In the genomic region with DNA sequence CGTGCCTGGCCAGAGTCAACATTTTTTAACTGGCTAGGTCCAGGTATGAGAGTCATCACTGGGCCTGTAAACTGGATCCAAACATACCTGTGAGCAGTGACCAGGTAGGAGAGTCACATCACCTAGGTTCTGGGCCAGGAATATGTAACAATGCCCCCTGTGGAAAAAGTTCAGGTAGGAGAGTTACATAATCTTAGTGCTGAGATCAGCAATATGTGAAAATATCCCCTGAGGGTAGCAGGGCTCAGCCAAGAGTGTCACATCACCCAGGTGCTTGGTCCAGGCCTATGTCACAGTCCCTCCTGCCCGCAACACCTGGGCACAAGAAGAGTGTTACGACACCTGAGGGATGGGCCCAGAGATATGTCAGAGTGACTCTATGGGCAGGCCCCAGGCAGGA, we compare ENCODE assay signal across 31 cellular contexts.
"Had no signal": no experiment of that assay in that cellular context is flagged by ENCODE, and none has a peak within 500 bp of the region (broad histone marks: within the 10 kb centered on the region; RNA-seq: fewer than 3 reads in every experiment).

No MANE protein-coding gene starts in this region.

- H3K27me3 ChIP-seq: neural progenitor cell, ovary, spleen, suprapubic skin, testis, tibial artery, transverse colon, upper lobe of right lung, uterus had no signal

- H2AFZ ChIP-seq: neural progenitor cell, parathyroid adenoma had no signal

- H3K4me1 ChIP-seq: neural progenitor cell, parathyroid adenoma, psoas muscle, spleen, testis, tibial artery, transverse colon, upper lobe of right lung, uterus had no signal

- H3K27ac ChIP-seq: neural progenitor cell, ovary, parathyroid adenoma, psoas muscle, spleen, suprapubic skin, testis, tibial artery, transverse colon, upper lobe of right lung, uterus had no signal

- H3K36me3 ChIP-seq: neural progenitor cell, ovary, spleen, suprapubic skin, tibial artery, transverse colon, upper lobe of right lung, uterus had no signal

- DNase-seq: natural killer cell; occipital lobe; ovary; posterior cingulate gyrus; psoas muscle; right cardiac atrium; spleen; stimulated activated CD4-positive, alpha-beta T cell treated with anti-CD3 and anti-CD28 coated beads, Interleukin-12 subunit alpha, Interleukin-12 subunit beta, amount 100 ng/mL, for 4 hours; stimulated activated CD4-positive, alpha-beta T cell treated with anti-CD3 and anti-CD28 coated beads, Interleukin-1b, Interleukin-23, amount 100 ng/mL, for 48 hours; stimulated activated CD4-positive, alpha-beta T cell treated with anti-CD3 and anti-CD28 coated beads, Interleukin-4, amount 100 ng/mL, for 1 hour; stimulated activated CD4-positive, alpha-beta T cell treated with anti-CD3 and anti-CD28 coated beads, Interleukin-4, amount 100 ng/mL, for 4 hours; stimulated activated CD8-positive, alpha-beta memory T cell treated with anti-CD3 and anti-CD28 coated beads, Interleukin-4, amount 100 ng/mL, for 48 hours; stimulated activated naive CD4-positive, alpha-beta T cell; stimulated activated naive CD8-positive, alpha-beta T cell treated with anti-CD3 and anti-CD28 coated beads, Interleukin-15, amount 100 ng/mL, for 72 hours; stimulated activated naive CD8-positive, alpha-beta T cell treated with anti-CD3 and anti-CD28 coated beads, Interleukin-15, Interleukin-2, amounts not matched to agents 100 U/mL and 50 U/mL, for 24 hours; substantia nigra; testis; tibial artery; transverse colon; upper lobe of right lung; uterus had no signal

- H3K4me3 Mint-ChIP-seq: natural killer cell; nephron; neural progenitor cell; stimulated activated memory B cell treated with anti-CD40 and anti-IgM and Interleukin-4, amounts not matched to agents 10 μg/mL and 1 μg/mL and 100 μg/mL, for 72 hours; stimulated activated naive CD8-positive, alpha-beta T cell treated with anti-CD3 and anti-CD28 coated beads, Interleukin-15, amount 100 ng/mL, for 72 hours; type B pancreatic cell had no signal

- H3K27me3 Mint-ChIP-seq: progenitor cell of endocrine pancreas; stimulated activated memory B cell treated with anti-CD40 and anti-IgM and Interleukin-4, amounts not matched to agents 10 μg/mL and 1 μg/mL and 100 μg/mL, for 72 hours; stimulated activated naive CD8-positive, alpha-beta T cell treated with anti-CD3 and anti-CD28 coated beads, Interleukin-15, amount 100 ng/mL, for 72 hours; type B pancreatic cell had no signal

- H3K27ac Mint-ChIP-seq: natural killer cell; nephron; neural progenitor cell; progenitor cell of endocrine pancreas; stimulated activated memory B cell treated with anti-CD40 and anti-IgM and Interleukin-4, amounts not matched to agents 10 μg/mL and 1 μg/mL and 100 μg/mL, for 72 hours; stimulated activated naive CD8-positive, alpha-beta T cell treated with anti-CD3 and anti-CD28 coated beads, Interleukin-15, amount 100 ng/mL, for 72 hours; type B pancreatic cell had no signal

- H3K4me1 Mint-ChIP-seq: natural killer cell; nephron; neural progenitor cell; stimulated activated memory B cell treated with anti-CD40 and anti-IgM and Interleukin-4, amounts not matched to agents 10 μg/mL and 1 μg/mL and 100 μg/mL, for 72 hours; stimulated activated naive CD8-positive, alpha-beta T cell treated with anti-CD3 and anti-CD28 coated beads, Interleukin-15, amount 100 ng/mL, for 72 hours had no signal

- H3K36me3 Mint-ChIP-seq: neural progenitor cell; stimulated activated memory B cell treated with anti-CD40 and anti-IgM and Interleukin-4, amounts not matched to agents 10 μg/mL and 1 μg/mL and 100 μg/mL, for 72 hours; type B pancreatic cell had no signal

- H3K9me3 Mint-ChIP-seq: stimulated activated memory B cell treated with anti-CD40 and anti-IgM and Interleukin-4, amounts not matched to agents 10 μg/mL and 1 μg/mL and 100 μg/mL, for 72 hours had no signal

- H3K9me3 ChIP-seq: ovary, psoas muscle, suprapubic skin, testis, tibial artery, transverse colon, upper lobe of right lung, uterus had no signal

- H3K4me3 ChIP-seq: neural progenitor cell, ovary, psoas muscle, skin epidermis, smooth muscle cell, spleen, suprapubic skin, testis, tibial artery, transverse colon, upper lobe of right lung, uterus had no signal

- ATAC-seq: natural killer cell; psoas muscle; right cardiac atrium; sciatic nerve; stimulated activated memory B cell treated with anti-CD40 and anti-IgM and Interleukin-4, amounts not matched to agents 10 μg/mL and 1 μg/mL and 100 μg/mL, for 72 hours; stimulated activated naive CD8-positive, alpha-beta T cell treated with anti-CD3 and anti-CD28 coated beads, Interleukin-15, amount 100 ng/mL, for 72 hours; stimulated activated naive CD8-positive, alpha-beta T cell treated with anti-CD3 and anti-CD28 coated beads, Interleukin-15, Interleukin-2, amounts not matched to agents 100 U/mL and 50 U/mL, for 24 hours; upper lobe of right lung had no signal

- H3K9ac ChIP-seq: neural progenitor cell, parathyroid adenoma had no signal

- H3K79me2 ChIP-seq: parathyroid adenoma had no signal

- H3K4me2 ChIP-seq: neural progenitor cell, smooth muscle cell had no signal
